15 cellular contexts compared by ENCODE assay signal in the genomic region with DNA sequence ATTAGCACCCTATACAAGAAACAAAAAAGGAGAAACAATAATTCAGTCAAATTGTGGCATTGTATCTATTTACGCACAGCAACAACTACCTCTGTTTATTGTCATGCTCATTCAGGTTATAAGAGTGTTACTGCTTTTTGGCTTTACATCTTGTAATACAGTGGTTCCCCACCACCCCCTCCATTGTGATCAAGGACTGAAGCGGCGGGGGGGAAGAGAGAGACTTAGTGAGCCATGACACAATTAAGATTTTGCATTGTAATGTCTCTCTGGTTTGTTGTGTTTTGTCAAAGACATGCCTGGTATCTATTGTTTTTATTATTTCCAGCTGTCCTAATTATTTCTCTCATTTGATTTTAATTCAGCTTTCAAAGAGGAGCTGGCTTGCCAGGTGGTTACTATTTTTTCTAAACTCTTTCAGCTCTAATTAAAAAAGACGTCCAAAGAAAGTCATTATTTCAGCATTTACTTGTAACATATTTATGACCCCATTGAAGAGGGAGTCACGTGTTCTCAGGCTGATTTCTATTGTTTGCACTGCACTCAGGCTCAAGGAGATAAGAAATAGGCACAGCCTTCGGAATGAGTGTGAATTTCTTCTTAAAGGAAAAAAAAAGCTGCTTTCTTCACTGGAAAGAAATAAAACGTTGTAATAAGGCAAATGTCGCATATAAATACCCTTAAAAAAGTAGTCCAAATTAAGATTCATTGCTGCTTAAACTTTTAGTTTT.
DNase-seq lines count a peak whose midpoint lies in the region; ATAC-seq and TF ChIP-seq lines count a peak whose summit lies in the region.
"Had no signal": no experiment of that assay in that cellular context is flagged by ENCODE, and none has a peak within 500 bp of the region (broad histone marks: within the 10 kb centered on the region; RNA-seq: fewer than 3 reads in every experiment).

No MANE protein-coding gene starts in this region.

- peaks cover 2 to 5% (median 5%) of the 10 kb centered on the region in 3 donors for H3K27me3 Mint-ChIP-seq in immature natural killer cell (ENCODE audit: low read depth in 3 of 3)

- H3K27ac Mint-ChIP-seq in immature natural killer cell: no peak overlapping the region
- H3K27ac Mint-ChIP-seq: activated CD4-positive, alpha-beta T cell treated with anti-CD3 and anti-CD28 coated beads, Interleukin-2, amount 10 ng/mL, durations not matched to agents 24 days and 14 days had no signal

- H3K4me1 ChIP-seq in BE2C: peaks cover 20% of the 10 kb centered on the region
- no peaks in the 10 kb centered on the region for H3K4me1 ChIP-seq in lower lobe of right lung

- intact Hi-C loops in lower lobe of right lung (cut with DNase I): no loop called here

- ATAC-seq in lower lobe of right lung (peak; percentile 59 to 91), GM19324 (IDR thresholded peaks at IDR 0.05; ENCODE audit: low FRiP score, unreplicated experiment) (no peak)
- ATAC-seq: PC-3 had no signal

- H3K9me3 Mint-ChIP-seq in immature natural killer cell: no peaks in the 10 kb centered on the region
- H3K9me3 Mint-ChIP-seq: activated CD4-positive, alpha-beta T cell treated with anti-CD3 and anti-CD28 coated beads, Interleukin-2, amount 10 ng/mL, durations not matched to agents 24 days and 14 days had no signal

- no peak overlapping the region for H3K4me3 ChIP-seq in BE2C (ENCODE audit: low read depth, low read length)
- H3K4me3 ChIP-seq in SK-N-MC: peak overlapping the region; percentile 6; the same call in 1 of the 2 replicates
- H3K4me3 ChIP-seq in lower lobe of right lung: no peak overlapping the region

- no peak overlapping the region for H3K4me3 Mint-ChIP-seq in immature natural killer cell
- H3K4me3 Mint-ChIP-seq: activated CD4-positive, alpha-beta T cell treated with anti-CD3 and anti-CD28 coated beads, Interleukin-2, amount 10 ng/mL, durations not matched to agents 24 days and 14 days had no signal

- peaks cover 0 to 3% (median 0%) of the 10 kb centered on the region in 3 donors for H3K36me3 Mint-ChIP-seq in immature natural killer cell

- H3K27ac ChIP-seq in SK-N-MC: 0 out of 2 replicates have a peak overlapping the region, but pooled peaks have one; percentile 22
- no peak overlapping the region for H3K27ac ChIP-seq in lower lobe of right lung

- no peaks in the 10 kb centered on the region for H3K9me3 ChIP-seq in BE2C
- no peaks in the 10 kb centered on the region for H3K9me3 ChIP-seq in SK-N-MC (ENCODE audit: low read depth, low read length)
- H3K9me3 ChIP-seq in lower lobe of right lung: no peaks in the 10 kb centered on the region

- H3K36me3 ChIP-seq in BE2C (no peaks in the 10 kb centered on the region), SK-N-MC (ENCODE audit: insufficient read depth, low read length) (no peaks in the 10 kb centered on the region), lower lobe of right lung (no peaks in the 10 kb centered on the region)

- peak; percentile 47 for DNase-seq in BE2C
- DNase-seq in LoVo (ENCODE audit: low spot score): peak; percentile 6
- DNase-seq in SK-N-MC (ENCODE audit: low read depth, low spot score): no peak
- no peak for DNase-seq in lower lobe of right lung
- no peak for DNase-seq in stimulated activated CD4-positive, alpha-beta T cell treated with anti-CD3 and anti-CD28 coated beads, Interleukin-1b, Interleukin-23, amount 100 ng/mL, for 48 hours
- DNase-seq in cortex of kidney (lab: John Stamatoyannopoulos, UW): no peak
- no peak for DNase-seq in immature natural killer cell
- DNase-seq: activated CD4-positive, alpha-beta T cell treated with anti-CD3 and anti-CD28 coated beads, Interleukin-2, amount 10 ng/mL, durations not matched to agents 24 days and 14 days; DND-41; effector CD4-positive, alpha-beta T cell; NCI-H1048; PC-3; T-helper 1 cell; trophoblast cell had no signal

- H3K27me3 ChIP-seq in BE2C: no peaks in the 10 kb centered on the region
- H3K27me3 ChIP-seq in lower lobe of right lung (ENCODE audit: low read depth): no peaks in the 10 kb centered on the region

- peak overlapping the region; percentile 1 for H3K9ac ChIP-seq in SK-N-MC (ENCODE audit: insufficient read length)

- no peak for TF ChIP-seq CTCF in BE2C (IDR thresholded peaks at IDR 0.05; ENCODE audit: low read depth, low read length)
- no peak for TF ChIP-seq CTCF in lower lobe of right lung (IDR thresholded peaks at IDR 0.05)

- peaks cover 15 to 16% of the 10 kb centered on the region in 2 donors for H3K4me1 Mint-ChIP-seq in immature natural killer cell

Comparison
In these comparisons a context has a peak if more than half of its experiments do, and no peak if none do; other contexts are left out.
1. DNase-seq: peak in BE2C (single experiment) and LoVo (single experiment); none in SK-N-MC (single experiment), lower lobe of right lung (single experiment), stimulated activated CD4-positive, alpha-beta T cell treated with anti-CD3 and anti-CD28 coated beads, Interleukin-1b, Interleukin-23, amount 100 ng/mL, for 48 hours (single experiment), cortex of kidney (single experiment) and immature natural killer cell (0 of 3).